Comparison of ENCODE assay signal across 39 cellular contexts in the genomic region with DNA sequence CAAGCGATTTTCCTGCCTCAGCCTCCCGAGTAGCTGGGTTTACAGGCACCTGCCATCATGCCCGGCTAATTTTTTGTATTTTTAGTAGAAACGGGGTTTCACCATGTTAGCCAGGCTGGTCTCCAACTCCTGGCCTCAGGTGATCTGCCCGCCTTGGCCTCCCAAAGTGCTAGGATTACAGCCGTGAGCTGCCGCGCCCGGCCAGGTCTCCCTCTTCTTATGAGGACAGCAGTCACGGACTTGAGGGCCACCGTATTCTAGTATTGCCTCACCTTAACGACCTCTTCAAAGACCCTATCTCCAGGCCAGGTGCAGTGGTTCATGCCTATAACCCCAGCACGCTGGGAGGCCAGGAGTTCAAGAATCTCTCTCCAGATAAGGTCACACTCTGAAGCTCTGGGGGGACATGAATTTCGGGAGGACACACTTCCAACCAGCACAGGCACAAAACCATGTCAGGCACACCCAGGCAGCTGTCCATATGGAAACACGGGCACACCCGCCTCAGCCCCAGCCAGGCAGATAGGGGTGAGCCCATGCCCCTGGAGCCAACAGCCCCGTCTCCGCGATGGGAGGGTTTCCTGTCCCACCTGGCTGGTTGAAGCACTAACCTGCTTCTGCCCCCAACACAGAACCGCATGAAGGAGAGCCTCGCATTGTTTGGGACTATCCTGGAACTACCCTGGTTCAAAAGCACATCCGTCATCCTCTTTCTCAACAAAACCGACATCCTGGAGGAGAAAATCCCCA. TPM values are rescaled to one million over a fixed set of nuclear protein-coding genes. Genes with fewer than 3 reads are reported as not detected.
DNase-seq lines count a peak whose midpoint lies in the region; ATAC-seq, FAIRE-seq and TF ChIP-seq lines count a peak whose summit lies in the region.
"Had no signal": no experiment of that assay in that cellular context is flagged by ENCODE, and none has a peak within 500 bp of the region (broad histone marks: within the 10 kb centered on the region; RNA-seq: fewer than 3 reads in every experiment).

No MANE protein-coding gene starts in this region.

- no peak overlapping the region for H3K4me3 Mint-ChIP-seq in activated CD4-positive, alpha-beta T cell treated with anti-CD3 and anti-CD28 coated beads, Interleukin-2, amount 10 ng/mL, durations not matched to agents 7 days and 5 days
- no peak overlapping the region for H3K4me3 Mint-ChIP-seq in CD4-positive, alpha-beta T cell
- no peak overlapping the region for H3K4me3 Mint-ChIP-seq in activated CD4-positive, alpha-beta memory T cell treated with anti-CD3 and anti-CD28 coated beads for 36 hours
- H3K4me3 Mint-ChIP-seq: H9, memory B cell, neural crest cell, WTC11 had no signal

- CTCF ChIA-PET in activated CD4-positive, alpha-beta T cell treated with anti-CD3 and anti-CD28 coated beads, Interleukin-2, amount 10 ng/mL, durations not matched to agents 7 days and 5 days (lab: Charles Lee), result interaction anchor here (0.6 kb wide), 1 partner anchor 830 kb away, joined by 3 read pairs; no protein-coding TSS in a partner anchor
- CTCF ChIA-PET in CD4-positive, alpha-beta T cell (lab: Charles Lee), result interaction anchor here (0.9 kb wide), 1 partner anchor 49 kb away, joined by 3 read pairs; no protein-coding TSS in a partner anchor
- CTCF ChIA-PET in activated CD4-positive, alpha-beta memory T cell treated with anti-CD3 and anti-CD28 coated beads for 36 hours (lab: Charles Lee), result interaction anchor here (1.0 to 1.1 kb wide), 3 partner anchors 9 to 28 kb away, joined by 3 to 6 read pairs (median 4); no protein-coding TSS in a partner anchor

- no peak for TF ChIP-seq POLR2A in esophagus squamous epithelium (IDR thresholded peaks at IDR 0.05)

- H3K27ac ChIP-seq in CD4-positive, alpha-beta T cell (ENCODE audit: low read depth, low read length), result no peak overlapping the region
- H3K27ac ChIP-seq in kidney (ENCODE audit: low read depth in 2 of 2, low read length in 2 of 2) (no peak overlapping the region), esophagus squamous epithelium (no peak overlapping the region)
- H3K27ac ChIP-seq: A549, cardiac muscle cell, right atrium auricular region, SJCRH30, stomach, tibial artery, vagina had no signal

- H3K4me3 ChIP-seq in kidney (ENCODE audit: low read length in 2 of 2), result no peak overlapping the region
- no peak overlapping the region for H3K4me3 ChIP-seq in esophagus squamous epithelium
- H3K4me3 ChIP-seq: A549, cardiac muscle cell, K562, left lung, right atrium auricular region, SJCRH30, smooth muscle cell, stomach, tibial artery, vagina had no signal

- no peak overlapping the region for H3K9ac ChIP-seq in kidney (ENCODE audit: low read length in 2 of 2)

- no peaks in the 10 kb centered on the region for H3K27me3 Mint-ChIP-seq in activated CD4-positive, alpha-beta T cell treated with anti-CD3 and anti-CD28 coated beads, Interleukin-2, amount 10 ng/mL, durations not matched to agents 7 days and 5 days
- no peaks in the 10 kb centered on the region for H3K27me3 Mint-ChIP-seq in CD4-positive, alpha-beta T cell
- H3K27me3 Mint-ChIP-seq in activated CD4-positive, alpha-beta memory T cell treated with anti-CD3 and anti-CD28 coated beads for 36 hours, result no peaks in the 10 kb centered on the region
- H3K27me3 Mint-ChIP-seq: memory B cell had no signal

- WGBS in esophagus squamous epithelium, 2 donors, result 67 to 82% methylated on average over 7 to 12 of the region's 23 CpGs

- no peak for TF ChIP-seq CTCF in CD4-positive, alpha-beta T cell (IDR thresholded peaks at IDR 0.05)
- TF ChIP-seq CTCF in kidney (IDR thresholded peaks at IDR 0.05; ENCODE audit: borderline replicate concordance, extremely low read depth, insufficient read depth), result no peak
- TF ChIP-seq CTCF in esophagus squamous epithelium (IDR thresholded peaks at IDR 0.05), result no peak

- peaks cover 27% of the 10 kb centered on the region for H3K4me1 Mint-ChIP-seq in activated CD4-positive, alpha-beta T cell treated with anti-CD3 and anti-CD28 coated beads, Interleukin-2, amount 10 ng/mL, durations not matched to agents 7 days and 5 days
- no peaks in the 10 kb centered on the region for H3K4me1 Mint-ChIP-seq in CD4-positive, alpha-beta T cell (ENCODE audit: low read depth)
- H3K4me1 Mint-ChIP-seq in activated CD4-positive, alpha-beta memory T cell treated with anti-CD3 and anti-CD28 coated beads for 36 hours (ENCODE audit: low read depth), result peaks cover 11% of the 10 kb centered on the region
- H3K4me1 Mint-ChIP-seq: neural crest cell had no signal

- H3K4me1 ChIP-seq in kidney (ENCODE audit: control insufficient read depth in 1 of 2, insufficient read depth in 1 of 2, low read depth in 1 of 2, low read length in 2 of 2) (peaks cover 0 to 10% of the 10 kb centered on the region in 2 donors), esophagus squamous epithelium (peaks cover 8 to 24% (median 12%) of the 10 kb centered on the region in 3 donors)

- intact Hi-C loops in CD4-positive, alpha-beta T cell (cut with DNase I, micrococcal nuclease), result no loop called here
- intact Hi-C loops in activated CD4-positive, alpha-beta memory T cell treated with anti-CD3 and anti-CD28 coated beads for 36 hours (cut with micrococcal nuclease), result no loop called here
- intact Hi-C loops in kidney (cut with DNase I), result no loop called here
- intact Hi-C loops in esophagus squamous epithelium (cut with DNase I), result no loop called here

- peak overlapping the region; percentile 75 for H3K27ac Mint-ChIP-seq in activated CD4-positive, alpha-beta T cell treated with anti-CD3 and anti-CD28 coated beads, Interleukin-2, amount 10 ng/mL, durations not matched to agents 7 days and 5 days
- H3K27ac Mint-ChIP-seq in CD4-positive, alpha-beta T cell, result peak overlapping the region; percentile 30
- H3K27ac Mint-ChIP-seq in activated CD4-positive, alpha-beta memory T cell treated with anti-CD3 and anti-CD28 coated beads for 36 hours, result peak overlapping the region; percentile 55
- H3K27ac Mint-ChIP-seq: H9, memory B cell, WTC11 had no signal

- H3K27me3 ChIP-seq in CD4-positive, alpha-beta T cell (ENCODE audit: control insufficient read depth, insufficient read depth, low read length), result no peaks in the 10 kb centered on the region
- no peaks in the 10 kb centered on the region for H3K27me3 ChIP-seq in esophagus squamous epithelium
- H3K27me3 ChIP-seq: cardiac muscle cell, left lung, right atrium auricular region, SJCRH30, stomach, tibial artery, vagina had no signal

- no peaks in the 10 kb centered on the region for H3K9me3 ChIP-seq in CD4-positive, alpha-beta T cell (ENCODE audit: control insufficient read depth, low read length)
- no peaks in the 10 kb centered on the region for H3K9me3 ChIP-seq in kidney (ENCODE audit: control insufficient read depth in 1 of 2, low read length in 2 of 2)
- H3K9me3 ChIP-seq in esophagus squamous epithelium, result no peaks in the 10 kb centered on the region
- H3K9me3 ChIP-seq: A549, left lung, right atrium auricular region, SJCRH30, stomach, vagina had no signal

- DNase-seq in activated CD4-positive, alpha-beta T cell treated with anti-CD3 and anti-CD28 coated beads, Interleukin-2, amount 10 ng/mL, durations not matched to agents 7 days and 5 days, result no peak
- no peak for DNase-seq in activated CD4-positive, alpha-beta T cell treated with anti-CD3 and anti-CD28 coated beads, Interleukin-2, amount 50 U/mL, for 1 hour
- DNase-seq in CD4-positive, alpha-beta T cell, result no peak
- DNase-seq in activated CD4-positive, alpha-beta memory T cell treated with anti-CD3 and anti-CD28 coated beads for 36 hours, result no peak
- DNase-seq in kidney (peak; percentile 46), NCI-H1105 (lab: John Stamatoyannopoulos, UW) (no peak), esophagus squamous epithelium (lab: John Stamatoyannopoulos, UW) (no peak)
- DNase-seq: activated CD8-positive, alpha-beta memory T cell treated with anti-CD3 and anti-CD28 coated beads for 24 hours; AML-193; DMS153; effector CD4-positive, alpha-beta T cell; H9; left lung; NCI-H1092 treated with DMSO at 0.1 percent for 48 hours; NCI-H187; NCI-H2171; NCI-H510A; SJCRH30; stimulated activated CD4-positive, alpha-beta T cell treated with anti-CD3 and anti-CD28 coated beads, Interleukin-1b, Interleukin-23, amount 100 ng/mL, for 48 hours; stomach; SW 1271 had no signal

- no peak for FAIRE-seq in kidney (lab: Jason Lieb, UNC)
- FAIRE-seq: A549, astrocyte, colon, GM12891, HTR-8/SVneo, islet of Langerhans, K562 had no signal

- peaks cover 8% of the 10 kb centered on the region for H3K9me3 Mint-ChIP-seq in activated CD4-positive, alpha-beta T cell treated with anti-CD3 and anti-CD28 coated beads, Interleukin-2, amount 10 ng/mL, durations not matched to agents 7 days and 5 days
- no peaks in the 10 kb centered on the region for H3K9me3 Mint-ChIP-seq in CD4-positive, alpha-beta T cell
- H3K9me3 Mint-ChIP-seq in activated CD4-positive, alpha-beta memory T cell treated with anti-CD3 and anti-CD28 coated beads for 36 hours, result peaks cover 8% of the 10 kb centered on the region

- peaks cover 59% of the 10 kb centered on the region for H3K36me3 Mint-ChIP-seq in activated CD4-positive, alpha-beta T cell treated with anti-CD3 and anti-CD28 coated beads, Interleukin-2, amount 10 ng/mL, durations not matched to agents 7 days and 5 days (ENCODE audit: low read depth)
- no peaks in the 10 kb centered on the region for H3K36me3 Mint-ChIP-seq in CD4-positive, alpha-beta T cell (ENCODE audit: low read depth)
- H3K36me3 Mint-ChIP-seq in activated CD4-positive, alpha-beta memory T cell treated with anti-CD3 and anti-CD28 coated beads for 36 hours, result peaks cover 47% of the 10 kb centered on the region
- H3K36me3 Mint-ChIP-seq: WTC11 had no signal

- no peak for ATAC-seq in CD4-positive, alpha-beta T cell (ENCODE audit: poor library complexity)
- ATAC-seq in HG03175 (IDR thresholded peaks at IDR 0.05; ENCODE audit: unreplicated experiment), result no peak
- ATAC-seq: A549, K562, left lung, WTC11 had no signal

- H3K36me3 ChIP-seq in kidney (ENCODE audit: control insufficient read depth in 1 of 2, insufficient read depth in 2 of 2, low read length in 2 of 2) (no peaks in the 10 kb centered on the region), esophagus squamous epithelium (peaks cover 0 to 86% (median 4%) of the 10 kb centered on the region in 3 donors)
- H3K36me3 ChIP-seq: cardiac muscle cell, right atrium auricular region, SJCRH30, tibial artery, vagina had no signal

- POLR2A ChIA-PET in activated CD4-positive, alpha-beta T cell treated with anti-CD3 and anti-CD28 coated beads, Interleukin-2, amount 10 ng/mL, durations not matched to agents 7 days and 5 days (lab: Charles Lee), result no interaction called here
- POLR2A ChIA-PET in CD4-positive, alpha-beta T cell (lab: Charles Lee), result no interaction called here
- POLR2A ChIA-PET in activated CD4-positive, alpha-beta memory T cell treated with anti-CD3 and anti-CD28 coated beads for 36 hours (lab: Charles Lee), result no interaction called here

RNA-seq across cellular contexts. Expression of a gene that starts 21.3 kb away (rescaled TPM):
- 100 to 1,000 TPM; 162 to 209 TPM for total RNA-seq in activated CD4-positive, alpha-beta T cell treated with anti-CD3 and anti-CD28 coated beads, Interleukin-2, amount 10 ng/mL, durations not matched to agents 7 days and 5 days
- total RNA-seq in CD4-positive, alpha-beta T cell, result 10 to 100 TPM; 70.2 to 73.7 TPM
- 10 to 100 TPM; 32.7 to 34.0 TPM for total RNA-seq in activated CD4-positive, alpha-beta memory T cell treated with anti-CD3 and anti-CD28 coated beads for 36 hours
- total RNA-seq in kidney (5.1 TPM), esophagus squamous epithelium (1 to 10 TPM in 3 of 4 donors, under 1 TPM in 1; 0.53 to 4.2 (median 1.9) TPM)
- polyA plus RNA-seq in kidney (ENCODE audit: insufficient read depth, low read depth, low replicate concordance), result 0.67 TPM
- total RNA-seq: astrocyte, cardiac muscle cell, H9, M059J, neural crest cell, RPMI7951, SJCRH30, smooth muscle cell, vagina had no signal
- polyA plus RNA-seq: cardiac muscle cell, K562, smooth muscle cell had no signal

RNA-seq across cellular contexts. Expression of a gene that starts 21.4 kb away (rescaled TPM):
- 10 to 100 TPM; 22.8 to 23.6 TPM for total RNA-seq in activated CD4-positive, alpha-beta T cell treated with anti-CD3 and anti-CD28 coated beads, Interleukin-2, amount 10 ng/mL, durations not matched to agents 7 days and 5 days
- total RNA-seq in CD4-positive, alpha-beta T cell, result 10 to 100 TPM; 12.1 to 14.9 TPM
- total RNA-seq in activated CD4-positive, alpha-beta memory T cell treated with anti-CD3 and anti-CD28 coated beads for 36 hours, result 10 to 100 TPM; 78.4 to 79.5 TPM
- total RNA-seq in kidney, result 8.7 TPM
- 1.7 TPM for polyA plus RNA-seq in kidney (ENCODE audit: insufficient read depth, low read depth, low replicate concordance)
- total RNA-seq in esophagus squamous epithelium, result 100 to 1,000 TPM in 3 of 4 donors, 10 to 100 TPM in 1; 72.7 to 186 (median 132) TPM
- total RNA-seq: astrocyte, H9, M059J, neural crest cell had no signal
- polyA plus RNA-seq: cardiac muscle cell had no signal

RNA-seq across cellular contexts. Expression of a gene that starts 28.5 kb away (rescaled TPM):
- 10 to 100 TPM; 52.1 to 56.0 TPM for total RNA-seq in activated CD4-positive, alpha-beta T cell treated with anti-CD3 and anti-CD28 coated beads, Interleukin-2, amount 10 ng/mL, durations not matched to agents 7 days and 5 days
- total RNA-seq in CD4-positive, alpha-beta T cell, result 10 to 100 TPM; 49.6 to 51.9 TPM
- total RNA-seq in activated CD4-positive, alpha-beta memory T cell treated with anti-CD3 and anti-CD28 coated beads for 36 hours, result 10 to 100 TPM; 47.0 to 50.9 TPM
- total RNA-seq in kidney, result 43.3 TPM
- 63.2 TPM for polyA plus RNA-seq in kidney (ENCODE audit: insufficient read depth, low read depth, low replicate concordance)
- total RNA-seq in esophagus squamous epithelium, result 10 to 100 TPM; 27.3 to 59.6 (median 40.8) TPM
